1 cellular context compared by ENCODE assay signal in the genomic region with DNA sequence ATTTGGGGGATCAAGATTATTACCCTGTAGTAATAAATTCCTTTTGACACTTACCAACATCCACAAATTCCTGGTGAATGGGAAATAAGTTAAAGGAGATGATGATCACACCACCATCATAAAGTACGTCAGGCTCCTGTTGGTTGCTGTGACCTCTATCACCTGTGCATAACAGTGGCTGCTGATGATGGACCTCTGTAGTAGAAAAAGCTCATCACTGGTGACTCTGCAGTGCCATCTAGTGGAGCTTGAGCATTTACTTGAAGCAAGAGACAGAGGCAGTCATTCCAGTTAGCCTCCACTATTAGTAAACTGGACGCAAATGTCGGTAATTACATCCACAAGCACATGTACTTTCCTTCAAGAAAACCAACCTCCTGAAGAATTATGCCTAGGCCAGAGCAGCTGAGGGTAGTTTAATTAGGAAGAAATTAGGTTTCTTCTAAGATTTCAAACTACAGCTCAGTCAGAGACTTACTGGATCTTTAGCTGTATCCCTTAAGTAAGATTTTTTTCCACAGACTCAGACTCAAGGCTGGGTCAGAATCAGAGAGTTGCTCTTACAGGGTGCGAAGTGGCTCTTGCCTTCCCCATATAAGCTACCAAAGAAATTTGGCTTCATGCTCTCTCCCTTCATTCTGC.
TF ChIP-seq lines count a peak whose summit lies in the region.

No MANE protein-coding gene starts in this region.

TF ChIP-seq in HepG2, 621 proteins besides CTCF, POLR2A, EP300 and RAD21 (continued from another document and continues in another):
- TF ChIP-seq, protein P1, sequence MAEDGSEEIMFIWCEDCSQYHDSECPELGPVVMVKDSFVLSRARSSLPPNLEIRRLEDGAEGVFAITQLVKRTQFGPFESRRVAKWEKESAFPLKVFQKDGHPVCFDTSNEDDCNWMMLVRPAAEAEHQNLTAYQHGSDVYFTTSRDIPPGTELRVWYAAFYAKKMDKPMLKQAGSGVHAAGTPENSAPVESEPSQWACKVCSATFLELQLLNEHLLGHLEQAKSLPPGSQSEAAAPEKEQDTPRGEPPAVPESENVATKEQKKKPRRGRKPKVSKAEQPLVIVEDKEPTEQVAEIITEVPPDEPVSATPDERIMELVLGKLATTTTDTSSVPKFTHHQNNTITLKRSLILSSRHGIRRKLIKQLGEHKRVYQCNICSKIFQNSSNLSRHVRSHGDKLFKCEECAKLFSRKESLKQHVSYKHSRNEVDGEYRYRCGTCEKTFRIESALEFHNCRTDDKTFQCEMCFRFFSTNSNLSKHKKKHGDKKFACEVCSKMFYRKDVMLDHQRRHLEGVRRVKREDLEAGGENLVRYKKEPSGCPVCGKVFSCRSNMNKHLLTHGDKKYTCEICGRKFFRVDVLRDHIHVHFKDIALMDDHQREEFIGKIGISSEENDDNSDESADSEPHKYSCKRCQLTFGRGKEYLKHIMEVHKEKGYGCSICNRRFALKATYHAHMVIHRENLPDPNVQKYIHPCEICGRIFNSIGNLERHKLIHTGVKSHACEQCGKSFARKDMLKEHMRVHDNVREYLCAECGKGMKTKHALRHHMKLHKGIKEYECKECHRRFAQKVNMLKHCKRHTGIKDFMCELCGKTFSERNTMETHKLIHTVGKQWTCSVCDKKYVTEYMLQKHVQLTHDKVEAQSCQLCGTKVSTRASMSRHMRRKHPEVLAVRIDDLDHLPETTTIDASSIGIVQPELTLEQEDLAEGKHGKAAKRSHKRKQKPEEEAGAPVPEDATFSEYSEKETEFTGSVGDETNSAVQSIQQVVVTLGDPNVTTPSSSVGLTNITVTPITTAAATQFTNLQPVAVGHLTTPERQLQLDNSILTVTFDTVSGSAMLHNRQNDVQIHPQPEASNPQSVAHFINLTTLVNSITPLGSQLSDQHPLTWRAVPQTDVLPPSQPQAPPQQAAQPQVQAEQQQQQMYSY (CRISPR knock-in tag; IDR thresholded peaks at IDR 0.05) = no peak
- TF ChIP-seq NR2F6 (IDR thresholded peaks at IDR 0.05) = peak; percentile 71
- peak; percentile 77 for TF ChIP-seq NR2F6 (CRISPR knock-in tag; IDR thresholded peaks at IDR 0.05)
- TF ChIP-seq ARID5B (CRISPR knock-in tag; IDR thresholded peaks at IDR 0.05) = 0 out of 2 replicates have a peak, but pooled peaks have one; percentile 23
- peak; percentile 8; the same call in 1 of the 2 replicates for TF ChIP-seq BCL6 (CRISPR knock-in tag; IDR thresholded peaks at IDR 0.05)
- peak; percentile 40; the same call in 1 of the 2 replicates for TF ChIP-seq FOXK1 (CRISPR knock-in tag; IDR thresholded peaks at IDR 0.05; ENCODE audit: borderline replicate concordance, low read depth)
- TF ChIP-seq ZNF331 (CRISPR knock-in tag; IDR thresholded peaks at IDR 0.05) = peak; percentile 48; the same call in 1 of the 2 replicates
- TF ChIP-seq MIXL1 (CRISPR knock-in tag; IDR thresholded peaks at IDR 0.05) = peak; percentile 40; the same call in 1 of the 2 replicates
- peak; percentile 45 for TF ChIP-seq XRCC5 (optimal IDR thresholded peaks at IDR 0.05; ENCODE audit: low read length)
- TF ChIP-seq ONECUT2 (CRISPR knock-in tag; IDR thresholded peaks at IDR 0.05) = no peak
- 0 out of 4 replicates have a peak, but pooled peaks of 1 of the 2 experiments have one; percentile 25 for TF ChIP-seq KLF16 (CRISPR knock-in tag; IDR thresholded peaks at IDR 0.05)
- peak; percentile 25; the same call in 1 of the 2 replicates for TF ChIP-seq GATAD2A (CRISPR knock-in tag; IDR thresholded peaks at IDR 0.05)
- no peak for TF ChIP-seq ZNF225 (CRISPR knock-in tag; IDR thresholded peaks at IDR 0.05)
- TF ChIP-seq ZFP36 (IDR thresholded peaks at IDR 0.05; ENCODE audit: borderline replicate concordance, low read depth, low read length, partially characterized antibody) = peak; percentile 25
- 0 out of 2 replicates have a peak, but pooled peaks have one; percentile 19 for TF ChIP-seq ERF (CRISPR knock-in tag; IDR thresholded peaks at IDR 0.05)
- TF ChIP-seq, protein P2, sequence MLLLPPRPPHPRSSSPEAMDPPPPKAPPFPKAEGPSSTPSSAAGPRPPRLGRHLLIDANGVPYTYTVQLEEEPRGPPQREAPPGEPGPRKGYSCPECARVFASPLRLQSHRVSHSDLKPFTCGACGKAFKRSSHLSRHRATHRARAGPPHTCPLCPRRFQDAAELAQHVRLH (CRISPR knock-in tag; IDR thresholded peaks at IDR 0.05; ENCODE audit: borderline replicate concordance, low read depth) = 0 out of 2 replicates have a peak, but pooled peaks have one; percentile 30
- peak; percentile 34; the same call in 1 of the 2 replicates for TF ChIP-seq PPARG (CRISPR knock-in tag; conservative IDR thresholded peaks at IDR 0.05)
- TF ChIP-seq ZNF205 (CRISPR knock-in tag; IDR thresholded peaks at IDR 0.05) = 0 out of 2 replicates have a peak, but pooled peaks have one; percentile 43
- TF ChIP-seq ZNF430 (CRISPR knock-in tag; IDR thresholded peaks at IDR 0.05) = no peak
- 0 out of 2 replicates have a peak, but pooled peaks have one; percentile 11 for TF ChIP-seq PAXIP1 (CRISPR knock-in tag; conservative IDR thresholded peaks at IDR 0.05)
- peak; percentile 96 for TF ChIP-seq ZNF12 (CRISPR knock-in tag; IDR thresholded peaks at IDR 0.05)
- TF ChIP-seq, protein P3, sequence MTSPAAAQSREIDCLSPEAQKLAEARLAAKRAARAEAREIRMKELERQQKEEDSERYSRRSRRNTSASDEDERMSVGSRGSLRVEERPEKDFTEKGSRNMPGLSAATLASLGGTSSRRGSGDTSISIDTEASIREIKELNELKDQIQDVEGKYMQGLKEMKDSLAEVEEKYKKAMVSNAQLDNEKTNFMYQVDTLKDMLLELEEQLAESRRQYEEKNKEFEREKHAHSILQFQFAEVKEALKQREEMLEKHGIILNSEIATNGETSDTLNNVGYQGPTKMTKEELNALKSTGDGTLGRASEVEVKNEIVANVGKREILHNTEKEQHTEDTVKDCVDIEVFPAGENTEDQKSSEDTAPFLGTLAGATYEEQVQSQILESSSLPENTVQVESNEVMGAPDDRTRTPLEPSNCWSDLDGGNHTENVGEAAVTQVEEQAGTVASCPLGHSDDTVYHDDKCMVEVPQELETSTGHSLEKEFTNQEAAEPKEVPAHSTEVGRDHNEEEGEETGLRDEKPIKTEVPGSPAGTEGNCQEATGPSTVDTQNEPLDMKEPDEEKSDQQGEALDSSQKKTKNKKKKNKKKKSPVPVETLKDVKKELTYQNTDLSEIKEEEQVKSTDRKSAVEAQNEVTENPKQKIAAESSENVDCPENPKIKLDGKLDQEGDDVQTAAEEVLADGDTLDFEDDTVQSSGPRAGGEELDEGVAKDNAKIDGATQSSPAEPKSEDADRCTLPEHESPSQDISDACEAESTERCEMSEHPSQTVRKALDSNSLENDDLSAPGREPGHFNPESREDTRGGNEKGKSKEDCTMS (CRISPR knock-in tag; conservative IDR thresholded peaks at IDR 0.05) = no peak
- TF ChIP-seq MTA1 (CRISPR knock-in tag; IDR thresholded peaks at IDR 0.05; ENCODE audit: borderline replicate concordance) = no peak
- peak; percentile 85 for TF ChIP-seq SMC3 (IDR thresholded peaks at IDR 0.05; ENCODE audit: low read length)
- peak; percentile 24; the same call in 1 of the 2 replicates for TF ChIP-seq ETV5 (CRISPR knock-in tag; IDR thresholded peaks at IDR 0.05; ENCODE audit: borderline replicate concordance)
- TF ChIP-seq ZNF512B (CRISPR knock-in tag; IDR thresholded peaks at IDR 0.05; ENCODE audit: borderline replicate concordance) = peak; percentile 63; the same call in 1 of the 2 replicates
- peak; percentile 59; the same call in 1 of the 2 replicates for TF ChIP-seq SMAD3 (CRISPR knock-in tag; IDR thresholded peaks at IDR 0.05)
- TF ChIP-seq, protein P4, sequence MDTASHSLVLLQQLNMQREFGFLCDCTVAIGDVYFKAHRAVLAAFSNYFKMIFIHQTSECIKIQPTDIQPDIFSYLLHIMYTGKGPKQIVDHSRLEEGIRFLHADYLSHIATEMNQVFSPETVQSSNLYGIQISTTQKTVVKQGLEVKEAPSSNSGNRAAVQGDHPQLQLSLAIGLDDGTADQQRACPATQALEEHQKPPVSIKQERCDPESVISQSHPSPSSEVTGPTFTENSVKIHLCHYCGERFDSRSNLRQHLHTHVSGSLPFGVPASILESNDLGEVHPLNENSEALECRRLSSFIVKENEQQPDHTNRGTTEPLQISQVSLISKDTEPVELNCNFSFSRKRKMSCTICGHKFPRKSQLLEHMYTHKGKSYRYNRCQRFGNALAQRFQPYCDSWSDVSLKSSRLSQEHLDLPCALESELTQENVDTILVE (CRISPR knock-in tag; IDR thresholded peaks at IDR 0.05) = peak; percentile 29; the same call in 1 of the 2 replicates
- TF ChIP-seq FOXA3 (CRISPR knock-in tag; IDR thresholded peaks at IDR 0.05) = peak; percentile 38; the same call in 1 of the 2 replicates
- peak; percentile 91 for TF ChIP-seq STAG1 (CRISPR knock-in tag; IDR thresholded peaks at IDR 0.05)
- TF ChIP-seq RFX5 (IDR thresholded peaks at IDR 0.05; ENCODE audit: low read depth, low read length) = no peak
- no peak for TF ChIP-seq ZNF547 (CRISPR knock-in tag; IDR thresholded peaks at IDR 0.05)
- 0 out of 2 replicates have a peak, but pooled peaks have one; percentile 22 for TF ChIP-seq ZBTB21 (CRISPR knock-in tag; IDR thresholded peaks at IDR 0.05)
- TF ChIP-seq ZNF878 (CRISPR knock-in tag; IDR thresholded peaks at IDR 0.05) = 0 out of 2 replicates have a peak, but pooled peaks have one; percentile 17
- TF ChIP-seq ARID3A (IDR thresholded peaks at IDR 0.05; ENCODE audit: low read depth, low read length) = 0 out of 2 replicates have a peak, but pooled peaks have one; percentile 17
